Comparison of ENCODE assay signal across 1 cellular context in the genomic region with DNA sequence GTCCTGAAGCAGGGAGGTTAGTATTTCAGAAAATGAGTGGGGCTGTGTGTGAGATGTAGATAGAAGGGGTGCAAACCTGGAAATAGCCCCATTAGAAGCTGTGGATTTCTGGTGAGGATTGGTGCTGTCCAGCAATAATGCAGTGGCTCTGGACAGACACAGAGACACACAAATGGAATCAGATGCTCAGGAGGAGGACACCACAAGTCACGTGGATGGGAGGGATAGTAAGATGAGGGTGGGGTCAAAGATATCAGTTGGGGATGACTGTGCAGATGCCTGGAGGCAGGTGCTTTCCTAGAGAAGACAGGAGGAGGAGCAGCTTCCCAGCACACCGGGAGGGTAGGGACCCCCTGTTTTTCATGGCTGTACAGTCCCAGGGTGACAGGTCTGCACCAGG.
TF ChIP-seq lines count a peak whose summit lies in the region.

No MANE protein-coding gene starts in this region.

TF ChIP-seq in SK-N-SH, 30 proteins besides CTCF, POLR2A, EP300 and RAD21 (continued from another document):
- TF ChIP-seq NFIC (IDR thresholded peaks at IDR 0.05; ENCODE audit: borderline replicate concordance) (no peak), NRF1 (IDR thresholded peaks at IDR 0.05; ENCODE audit: low read depth, low read length) (no peak)
